Comparison of ENCODE assay signal across 9 cellular contexts in genomic region chr5:180313677-180314076, GRCh38.
DNase-seq lines count a peak whose midpoint lies in the region; ATAC-seq lines count a peak whose summit lies in the region.
"Had no signal": no experiment of that assay in that cellular context is flagged by ENCODE, and none has a peak within 500 bp of the region (broad histone marks: within the 10 kb centered on the region; RNA-seq: fewer than 3 reads in every experiment).

No MANE protein-coding gene starts in this region.

- DNase-seq in NCI-H146 (lab: John Stamatoyannopoulos, UW) = peak; percentile 14
- no peak for DNase-seq in NCI-H146 treated with DMSO at 0.1 percent for 48 hours (lab: John Stamatoyannopoulos, UW; ENCODE audit: unreplicated experiment)
- DNase-seq in NCI-H82 treated with DMSO at 0.1 percent for 48 hours (lab: John Stamatoyannopoulos, UW; ENCODE audit: unreplicated experiment) = peak; percentile 64
- peak; percentile 89 for DNase-seq in astrocyte of the hippocampus (ENCODE audit: low read depth, low spot score)
- DNase-seq in NCI-H2081 (lab: John Stamatoyannopoulos, UW) = no peak

- H3K36me3 ChIP-seq in mucosa of rectum (ENCODE audit: control insufficient read depth in 2 of 2, insufficient read depth in 2 of 2, low read length in 2 of 2) = no peaks in the 10 kb centered on the region

- H3K9me3 ChIP-seq in mucosa of rectum (ENCODE audit: control insufficient read depth in 2 of 2, low read length in 2 of 2) = no peaks in the 10 kb centered on the region

- peak overlapping the region; percentile 19 to 72 for H3K9ac ChIP-seq in mucosa of rectum (ENCODE audit: low read depth in 1 of 2, low read length in 2 of 2)

- ATAC-seq in GM18517 (IDR thresholded peaks at IDR 0.05; ENCODE audit: unreplicated experiment) (no peak), HG03095 (IDR thresholded peaks at IDR 0.05; ENCODE audit: unreplicated experiment) (no peak)

- peak overlapping the region in 1 of 2 donors; percentile 56 for H3K27ac ChIP-seq in mucosa of rectum (ENCODE audit: low read depth in 2 of 2, low read length in 2 of 2)
- H3K27ac ChIP-seq: 22Rv1 had no signal

- no peaks in the 10 kb centered on the region for H3K4me1 ChIP-seq in mucosa of rectum (ENCODE audit: control insufficient read depth in 2 of 2, insufficient read depth in 2 of 2, low read length in 2 of 2)

- no peaks in the 10 kb centered on the region for H3K27me3 ChIP-seq in mucosa of rectum (ENCODE audit: control insufficient read depth in 2 of 2, insufficient read depth in 2 of 2, low read length in 2 of 2)

- peak overlapping the region; percentile 23 to 74 for H3K4me3 ChIP-seq in mucosa of rectum (ENCODE audit: low read length in 2 of 2)

Comparison
In these comparisons a context has a peak if more than half of its experiments do, and no peak if none do; other contexts are left out.
1. DNase-seq: peak in NCI-H146 (single experiment), NCI-H82 treated with DMSO at 0.1 percent for 48 hours (single experiment) and astrocyte of the hippocampus (single experiment); none in NCI-H146 treated with DMSO at 0.1 percent for 48 hours (single experiment) and NCI-H2081 (0 of 2).